Comparison of ENCODE assay signal across 30 cellular contexts in the genomic region with DNA sequence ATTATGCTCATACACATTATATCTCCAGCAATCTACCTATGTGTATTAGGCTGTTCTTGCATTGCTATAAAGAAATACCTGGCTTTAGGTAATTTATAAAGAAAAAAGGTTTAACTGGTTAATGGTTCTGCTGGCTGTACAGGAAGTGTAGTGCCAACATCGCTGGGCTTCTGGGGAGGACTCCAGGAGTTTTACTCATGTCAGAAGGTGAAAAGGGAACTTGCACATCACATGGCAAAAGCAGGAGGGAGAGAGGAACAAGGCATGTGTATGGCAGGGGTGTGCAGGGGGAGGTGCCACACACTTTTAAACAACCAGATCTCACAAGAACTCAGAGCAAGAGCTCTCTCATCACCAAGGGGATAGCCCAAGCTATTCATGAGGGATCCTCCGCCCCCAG.
"Had no signal": no experiment of that assay in that cellular context is flagged by ENCODE, and none has a peak within 500 bp of the region (broad histone marks: within the 10 kb centered on the region; RNA-seq: fewer than 3 reads in every experiment).

No MANE protein-coding gene starts in this region.

- H3K27ac Mint-ChIP-seq: activated CD4-positive, alpha-beta memory T cell treated with anti-CD3 and anti-CD28 coated beads, Interleukin-2, amount 10 ng/mL, durations not matched to agents 7 days and 5 days; activated CD4-positive, alpha-beta T cell treated with anti-CD3 and anti-CD28 coated beads, Interleukin-2, amount 10 ng/mL, durations not matched to agents 7 days and 5 days; activated naive CD4-positive, alpha-beta T cell treated with anti-CD3 and anti-CD28 coated beads, Interleukin-2, amount 50 U/mL, for 24 hours; activated naive CD8-positive, alpha-beta T cell treated with anti-CD3 and anti-CD28 coated beads, Interleukin-2, amount 50 U/mL, for 24 hours; activated T-cell treated with anti-CD3 and anti-CD28 coated beads, Interleukin-2, amount 50 U/mL, for 24 hours; immature natural killer cell; natural killer cell; neural progenitor cell; progenitor cell of endocrine pancreas; stimulated activated effector memory CD8-positive, alpha-beta T cell treated with anti-CD3 and anti-CD28 coated beads, Interleukin-12 subunit alpha, Interleukin-12 subunit beta, amount 100 ng/mL, for 72 hours; stimulated activated naive CD8-positive, alpha-beta T cell treated with anti-CD3 and anti-CD28 coated beads, Interleukin-15, Interleukin-2, amounts not matched to agents 100 ng/mL and 50 ng/mL, for 24 hours; T-helper 1 cell treated with Interleukin-12 subunit alpha and Interleukin-12 subunit beta and Interleukin-4 antibody, amounts not matched to agents 30 μg/mL and 1 μg/mL, for 36 hours; WTC11 had no signal

- DNase-seq: activated CD4-positive, alpha-beta memory T cell treated with anti-CD3 and anti-CD28 coated beads, Interleukin-2, amount 10 ng/mL, durations not matched to agents 7 days and 5 days; activated CD4-positive, alpha-beta T cell treated with anti-CD3 and anti-CD28 coated beads for 1 hour; activated CD4-positive, alpha-beta T cell treated with anti-CD3 and anti-CD28 coated beads, Interleukin-2, amount 10 ng/mL, durations not matched to agents 7 days and 5 days; activated CD8-positive, alpha-beta memory T cell treated with anti-CD3 and anti-CD28 coated beads, Interleukin-2, amount 50 U/mL, for 48 hours; activated gamma-delta T cell; activated naive CD8-positive, alpha-beta T cell treated with anti-CD3 and anti-CD28 coated beads, Interleukin-2, amount 50 U/mL, for 24 hours; activated T-cell treated with anti-CD3 and anti-CD28 coated beads, Interleukin-2, amount 50 U/mL, for 24 hours; amygdala; caudate nucleus; cortex of kidney; head of caudate nucleus; hippocampal formation; immature natural killer cell; kidney; left colon; mesendoderm; natural killer cell; sigmoid colon; small intestine; stimulated activated CD4-positive, alpha-beta T cell treated with anti-CD3 and anti-CD28 coated beads, Interleukin-4, amount 100 ng/mL, for 24 hours; T-helper 9 cell; trophoblast cell had no signal

- H3K9me3 Mint-ChIP-seq: activated CD4-positive, alpha-beta memory T cell treated with anti-CD3 and anti-CD28 coated beads, Interleukin-2, amount 10 ng/mL, durations not matched to agents 7 days and 5 days; activated CD4-positive, alpha-beta T cell treated with anti-CD3 and anti-CD28 coated beads, Interleukin-2, amount 10 ng/mL, durations not matched to agents 7 days and 5 days; activated naive CD8-positive, alpha-beta T cell treated with anti-CD3 and anti-CD28 coated beads, Interleukin-2, amount 50 U/mL, for 24 hours; activated T-cell treated with anti-CD3 and anti-CD28 coated beads, Interleukin-2, amount 50 U/mL, for 24 hours; immature natural killer cell; natural killer cell; neural progenitor cell; stimulated activated effector memory CD8-positive, alpha-beta T cell treated with anti-CD3 and anti-CD28 coated beads, Interleukin-12 subunit alpha, Interleukin-12 subunit beta, amount 100 ng/mL, for 72 hours; stimulated activated naive CD8-positive, alpha-beta T cell treated with anti-CD3 and anti-CD28 coated beads, Interleukin-15, Interleukin-2, amounts not matched to agents 100 ng/mL and 50 ng/mL, for 24 hours; T-helper 1 cell treated with Interleukin-12 subunit alpha and Interleukin-12 subunit beta and Interleukin-4 antibody, amounts not matched to agents 30 μg/mL and 1 μg/mL, for 36 hours; WTC11 had no signal

- ATAC-seq: activated naive CD8-positive, alpha-beta T cell treated with anti-CD3 and anti-CD28 coated beads, Interleukin-2, amount 50 U/mL, for 24 hours; left colon; natural killer cell; stimulated activated effector memory CD8-positive, alpha-beta T cell treated with anti-CD3 and anti-CD28 coated beads, Interleukin-12 subunit alpha, Interleukin-12 subunit beta, amount 100 ng/mL, for 72 hours; WTC11 had no signal

- H3K27ac ChIP-seq: neural progenitor cell, sigmoid colon, thoracic aorta had no signal

- H3K4me2 ChIP-seq: neural progenitor cell had no signal

- H3K4me3 ChIP-seq: neural progenitor cell, sigmoid colon, thoracic aorta had no signal

- H3K36me3 Mint-ChIP-seq: activated naive CD4-positive, alpha-beta T cell treated with anti-CD3 and anti-CD28 coated beads, Interleukin-2, amount 50 U/mL, for 24 hours; natural killer cell; neural progenitor cell; stimulated activated effector memory CD8-positive, alpha-beta T cell treated with anti-CD3 and anti-CD28 coated beads, Interleukin-12 subunit alpha, Interleukin-12 subunit beta, amount 100 ng/mL, for 72 hours; WTC11 had no signal

- H3K9me3 ChIP-seq: sigmoid colon, thoracic aorta had no signal

- H3K27me3 Mint-ChIP-seq: activated CD4-positive, alpha-beta memory T cell treated with anti-CD3 and anti-CD28 coated beads, Interleukin-2, amount 10 ng/mL, durations not matched to agents 7 days and 5 days; activated naive CD4-positive, alpha-beta T cell treated with anti-CD3 and anti-CD28 coated beads, Interleukin-2, amount 50 U/mL, for 24 hours; activated naive CD8-positive, alpha-beta T cell treated with anti-CD3 and anti-CD28 coated beads, Interleukin-2, amount 50 U/mL, for 24 hours; activated T-cell treated with anti-CD3 and anti-CD28 coated beads, Interleukin-2, amount 50 U/mL, for 24 hours; progenitor cell of endocrine pancreas had no signal

- H3K4me3 Mint-ChIP-seq: activated CD4-positive, alpha-beta memory T cell treated with anti-CD3 and anti-CD28 coated beads, Interleukin-2, amount 10 ng/mL, durations not matched to agents 7 days and 5 days; activated CD4-positive, alpha-beta T cell treated with anti-CD3 and anti-CD28 coated beads, Interleukin-2, amount 10 ng/mL, durations not matched to agents 7 days and 5 days; activated naive CD4-positive, alpha-beta T cell treated with anti-CD3 and anti-CD28 coated beads, Interleukin-2, amount 50 U/mL, for 24 hours; activated naive CD8-positive, alpha-beta T cell treated with anti-CD3 and anti-CD28 coated beads, Interleukin-2, amount 50 U/mL, for 24 hours; activated T-cell treated with anti-CD3 and anti-CD28 coated beads, Interleukin-2, amount 50 U/mL, for 24 hours; immature natural killer cell; natural killer cell; neural progenitor cell; stimulated activated effector memory CD8-positive, alpha-beta T cell treated with anti-CD3 and anti-CD28 coated beads, Interleukin-12 subunit alpha, Interleukin-12 subunit beta, amount 100 ng/mL, for 72 hours; stimulated activated naive CD8-positive, alpha-beta T cell treated with anti-CD3 and anti-CD28 coated beads, Interleukin-15, Interleukin-2, amounts not matched to agents 100 ng/mL and 50 ng/mL, for 24 hours; T-helper 1 cell treated with Interleukin-12 subunit alpha and Interleukin-12 subunit beta and Interleukin-4 antibody, amounts not matched to agents 30 μg/mL and 1 μg/mL, for 36 hours; WTC11 had no signal

- H3K36me3 ChIP-seq: neural progenitor cell, sigmoid colon, thoracic aorta had no signal

- H3K4me1 ChIP-seq: sigmoid colon had no signal

- H3K4me1 Mint-ChIP-seq: activated CD4-positive, alpha-beta memory T cell treated with anti-CD3 and anti-CD28 coated beads, Interleukin-2, amount 10 ng/mL, durations not matched to agents 7 days and 5 days; activated CD4-positive, alpha-beta T cell treated with anti-CD3 and anti-CD28 coated beads, Interleukin-2, amount 10 ng/mL, durations not matched to agents 7 days and 5 days; activated naive CD4-positive, alpha-beta T cell treated with anti-CD3 and anti-CD28 coated beads, Interleukin-2, amount 50 U/mL, for 24 hours; activated naive CD8-positive, alpha-beta T cell treated with anti-CD3 and anti-CD28 coated beads, Interleukin-2, amount 50 U/mL, for 24 hours; immature natural killer cell; natural killer cell; neural progenitor cell; stimulated activated effector memory CD8-positive, alpha-beta T cell treated with anti-CD3 and anti-CD28 coated beads, Interleukin-12 subunit alpha, Interleukin-12 subunit beta, amount 100 ng/mL, for 72 hours had no signal

- H3K27me3 ChIP-seq: neural progenitor cell, sigmoid colon had no signal

- H2AFZ ChIP-seq: neural progenitor cell had no signal

- H3K9ac ChIP-seq: neural progenitor cell had no signal
